1 cellular context compared by ENCODE assay signal in genomic region chr19:43596842-43597461, GRCh38.
A peak's percentile ranks its signal among the peaks of the same experiment; 100 is the strongest.
TF ChIP-seq lines count a peak whose summit lies in the region.

No MANE protein-coding gene starts in this region.

TF ChIP-seq in K562, 482 proteins besides CTCF, POLR2A, EP300 and RAD21:
- peak; percentile 8; the same call in 1 of the 2 replicates for TF ChIP-seq ESRRA (IDR thresholded peaks at IDR 0.05; ENCODE audit: borderline replicate concordance, low read depth)
- TF ChIP-seq ZNF592 (IDR thresholded peaks at IDR 0.05), result 0 out of 2 replicates have a peak, but pooled peaks have one; percentile 48
- no peak for TF ChIP-seq MXI1 (IDR thresholded peaks at IDR 0.05; ENCODE audit: low read depth, low read length)
- 0 out of 2 replicates have a peak, but pooled peaks have one; percentile 21 for TF ChIP-seq HES1 (IDR thresholded peaks at IDR 0.05; ENCODE audit: low read depth)
- TF ChIP-seq HDGF (IDR thresholded peaks at IDR 0.05), result 0 out of 2 replicates have a peak, but pooled peaks have one; percentile 47
- peak; percentile 1 for TF ChIP-seq E2F8 (IDR thresholded peaks at IDR 0.05; ENCODE audit: low read depth, partially characterized antibody)
- no peak for TF ChIP-seq EGR1 (conservative IDR thresholded peaks at IDR 0.05)
- peak; percentile 83 for TF ChIP-seq NR2C1 (IDR thresholded peaks at IDR 0.05)
- TF ChIP-seq NR2C1 (tag; IDR thresholded peaks at IDR 0.05), result peak; percentile 70; the same call in 1 of the 2 replicates
- TF ChIP-seq PML (IDR thresholded peaks at IDR 0.05; ENCODE audit: low read length), result 0 out of 2 replicates have a peak, but pooled peaks have one; percentile 9
- peak; percentile 18; the same call in 1 of the 2 replicates for TF ChIP-seq NR2C2 (CRISPR knock-in tag; IDR thresholded peaks at IDR 0.05)
- TF ChIP-seq NR2C2 (tag; IDR thresholded peaks at IDR 0.05), result peak; percentile 94
- peak; percentile 7; the same call in 1 of the 2 replicates for TF ChIP-seq NKRF (IDR thresholded peaks at IDR 0.05; ENCODE audit: borderline replicate concordance)
- TF ChIP-seq CUX1 (CRISPR knock-in tag; IDR thresholded peaks at IDR 0.05), result no peak
- TF ChIP-seq SMARCE1 (IDR thresholded peaks at IDR 0.05), result 0 out of 2 replicates have a peak, but pooled peaks have one; percentile 43
- TF ChIP-seq SIN3A (IDR thresholded peaks at IDR 0.05; ENCODE audit: borderline replicate concordance in 2 of 2, control insufficient read depth in 1 of 2, low read depth in 2 of 2, low read length in 2 of 2), result 0 out of 4 replicates have a peak, but pooled peaks of 1 of the 2 experiments have one; percentile 25
- TF ChIP-seq KDM1A (IDR thresholded peaks at IDR 0.05), result 0 out of 4 replicates have a peak, but pooled peaks of 1 of the 2 experiments have one; percentile 4
- TF ChIP-seq SAP30 (IDR thresholded peaks at IDR 0.05; ENCODE audit: borderline replicate concordance, insufficient read depth, low read depth, low read length, poor library complexity, severe bottlenecking), result peak; percentile 8
- no peak for TF ChIP-seq MLLT1 (IDR thresholded peaks at IDR 0.05)
